Comparison of ENCODE assay signal across 9 cellular contexts in the genomic region with DNA sequence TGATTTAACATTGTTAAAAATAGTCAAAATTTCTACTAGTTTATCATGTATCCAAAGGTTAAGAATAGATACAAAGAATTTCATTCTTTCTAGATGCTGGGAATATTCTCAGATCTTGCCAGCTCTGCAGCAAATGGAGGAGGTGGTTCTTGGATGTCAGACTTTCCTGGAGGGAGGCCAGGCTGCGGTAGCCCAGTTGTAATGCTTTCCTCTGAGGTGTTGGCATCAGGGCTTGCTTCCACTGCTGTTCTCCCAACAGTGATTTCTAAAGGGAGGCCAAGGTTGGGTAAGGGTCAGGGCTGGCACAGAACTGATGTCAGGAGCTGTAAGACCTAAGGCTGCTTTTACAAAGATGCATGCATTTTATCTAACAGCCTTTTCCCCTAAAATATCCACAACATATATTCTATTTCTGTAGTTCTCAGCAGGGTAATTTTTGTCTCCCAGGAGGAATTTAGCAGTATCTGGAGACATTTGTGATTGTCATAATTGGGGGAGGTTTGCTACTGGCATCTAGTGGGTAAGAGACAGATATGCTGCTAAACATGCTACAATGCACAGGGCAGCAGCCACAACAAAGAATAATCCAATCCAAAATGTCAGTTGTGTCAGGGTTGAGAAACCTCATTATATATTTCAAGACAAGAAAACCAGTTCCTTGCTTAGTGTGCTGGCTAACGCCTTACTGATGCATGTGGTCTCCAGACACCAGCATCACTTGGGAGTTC. TPM values are rescaled to one million over a fixed set of nuclear protein-coding genes. Genes with fewer than 3 reads are reported as not detected.
A peak's percentile ranks its signal among the peaks of the same experiment; 100 is the strongest.
DNase-seq lines count a peak whose midpoint lies in the region; ATAC-seq and TF ChIP-seq lines count a peak whose summit lies in the region.
"Had no signal": no experiment of that assay in that cellular context is flagged by ENCODE, and none has a peak within 500 bp of the region (broad histone marks: within the 10 kb centered on the region; RNA-seq: fewer than 3 reads in every experiment).

No MANE protein-coding gene starts in this region.

- TF ChIP-seq CTCF in LNCaP clone FGC (IDR thresholded peaks at IDR 0.05; ENCODE audit: control insufficient read depth, extremely low read depth, insufficient read depth) (peak; percentile 33; the same call in 1 of the 2 replicates), epithelial cell of proximal tubule (conservative IDR thresholded peaks at IDR 0.05; ENCODE audit: low read depth, low read length) (peak; percentile 17)

- intact Hi-C loops in posterior vena cava (cut with DNase I): no loop called here

- H3K4me3 ChIP-seq in LNCaP clone FGC (ENCODE audit: low read depth, low read length) (no peak overlapping the region), epithelial cell of proximal tubule (ENCODE audit: low read depth, low read length) (no peak overlapping the region)
- H3K4me3 ChIP-seq: ascending aorta had no signal

- peak; percentile 23 for ATAC-seq in GM19463 (IDR thresholded peaks at IDR 0.05; ENCODE audit: unreplicated experiment)

- no peak for DNase-seq in LNCaP clone FGC (ENCODE audit: low read depth)
- no peak for DNase-seq in epithelial cell of proximal tubule (ENCODE audit: low read depth)
- peak; percentile 81 for DNase-seq in posterior vena cava (ENCODE audit: low spot score)
- DNase-seq in NCI-H345 (lab: John Stamatoyannopoulos, UW): no peak
- DNase-seq in NCI-H187 (lab: John Stamatoyannopoulos, UW): no peak
- DNase-seq in DMS114 treated with DMSO at 0.1 percent for 48 hours (lab: John Stamatoyannopoulos, UW; ENCODE audit: unreplicated experiment): no peak
- no peak for DNase-seq in NAMALWA (ENCODE audit: low spot score)

RNA-seq across cellular contexts. Expression of gene SPTSSB, which starts 42.0 kb away (rescaled TPM):
- total RNA-seq in epithelial cell of proximal tubule (0.22 TPM in 1 of 2 replicates, not detected in the other), posterior vena cava (not detected)
- total RNA-seq: ascending aorta had no signal
